1 cellular context compared by ENCODE assay signal in genomic region chr10:100986952-100987684, GRCh38.
TF ChIP-seq lines count a peak whose summit lies in the region.

Gene MRPL43 (minus strand): TSS chr10:100987497. CDS start chr10:100987443, 54 bp downstream.
Gene TWNK (plus strand): TSS chr10:100987543. CDS start chr10:100988211, 668 bp downstream.

TF ChIP-seq in HepG2, 621 proteins besides CTCF, POLR2A, EP300 and RAD21 (continued from another document and continues in another):
- TF ChIP-seq CERS6 (CRISPR knock-in tag; IDR thresholded peaks at IDR 0.05) (0 out of 2 replicates have a peak, but pooled peaks have one; percentile 16), HES4 (CRISPR knock-in tag; IDR thresholded peaks at IDR 0.05; ENCODE audit: borderline replicate concordance) (0 out of 2 replicates have a peak, but pooled peaks have one; percentile 15), ZNF746 (CRISPR knock-in tag; IDR thresholded peaks at IDR 0.05) (no peak), SP4 (CRISPR knock-in tag; IDR thresholded peaks at IDR 0.05) (peak; percentile 86), NAIF1 (CRISPR knock-in tag; IDR thresholded peaks at IDR 0.05; ENCODE audit: borderline replicate concordance) (peak; percentile 25; the same call in 1 of the 2 replicates), ZNF737 (CRISPR knock-in tag; IDR thresholded peaks at IDR 0.05; ENCODE audit: borderline replicate concordance) (no peak; the same call in 1 of the 2 replicates), ZNF674 (CRISPR knock-in tag; IDR thresholded peaks at IDR 0.05; ENCODE audit: low read depth) (no peak; the same call in 1 of the 2 replicates), SP5 (CRISPR knock-in tag; IDR thresholded peaks at IDR 0.05; ENCODE audit: borderline replicate concordance, low read depth) (no peak), ARHGAP35 (CRISPR knock-in tag; IDR thresholded peaks at IDR 0.05; ENCODE audit: borderline replicate concordance) (peak; percentile 62; the same call in 1 of the 2 replicates), TAF15 (IDR thresholded peaks at IDR 0.05; ENCODE audit: low read depth, low read length, poor library complexity, severe bottlenecking) (peak; percentile 94), ZNF883 (CRISPR knock-in tag; IDR thresholded peaks at IDR 0.05; ENCODE audit: not compliant biosample characterization) (peak; percentile 74), ZNF572 (CRISPR knock-in tag; IDR thresholded peaks at IDR 0.05) (peak; percentile 80; the same call in 1 of the 2 replicates), SIX4 (CRISPR knock-in tag; IDR thresholded peaks at IDR 0.05) (peak; percentile 6; the same call in 1 of the 2 replicates), IKZF5 (CRISPR knock-in tag; IDR thresholded peaks at IDR 0.05) (no peak; the same call in 1 of the 2 replicates), RARG (CRISPR knock-in tag; IDR thresholded peaks at IDR 0.05; ENCODE audit: low read depth) (no peak), ZNF558 (CRISPR knock-in tag; IDR thresholded peaks at IDR 0.05; ENCODE audit: borderline replicate concordance) (peak; percentile 82; the same call in 1 of the 2 replicates), ZNF44 (CRISPR knock-in tag; IDR thresholded peaks at IDR 0.05) (peak; percentile 73; the same call in 1 of the 2 replicates), HIVEP1 (CRISPR knock-in tag; IDR thresholded peaks at IDR 0.05) (no peak; the same call in 1 of the 2 replicates), AKNA (CRISPR knock-in tag; IDR thresholded peaks at IDR 0.05; ENCODE audit: borderline replicate concordance) (no peak), NR2F6 (IDR thresholded peaks at IDR 0.05) (peak; percentile 9; the same call in 1 of the 2 replicates), NR2F6 (CRISPR knock-in tag; IDR thresholded peaks at IDR 0.05) (0 out of 2 replicates have a peak, but pooled peaks have one; percentile 14), SIN3A (IDR thresholded peaks at IDR 0.05; ENCODE audit: borderline replicate concordance, low read depth, low read length) (peak; percentile 91; the same call in 1 of the 2 replicates), TCF12 (IDR thresholded peaks at IDR 0.05) (no peak), TCF12 (CRISPR knock-in tag; IDR thresholded peaks at IDR 0.05) (peak; percentile 62; the same call in 1 of the 2 replicates), ZC3H13 (CRISPR knock-in tag; IDR thresholded peaks at IDR 0.05) (peak; percentile 99), HNRNPUL1 (IDR thresholded peaks at IDR 0.05; ENCODE audit: low read depth, low read length) (no peak), ZNF841 (CRISPR knock-in tag; IDR thresholded peaks at IDR 0.05; ENCODE audit: borderline replicate concordance) (peak; percentile 74; the same call in 1 of the 2 replicates), AGO1 (IDR thresholded peaks at IDR 0.05; ENCODE audit: low read depth, low read length, poor library complexity, severe bottlenecking) (peak; percentile 99), IRX3 (CRISPR knock-in tag; IDR thresholded peaks at IDR 0.05; ENCODE audit: borderline replicate concordance, low read depth) (peak; percentile 24; the same call in 1 of the 2 replicates), ZNF382 (CRISPR knock-in tag; IDR thresholded peaks at IDR 0.05; ENCODE audit: borderline replicate concordance) (no peak), ZNF766 (CRISPR knock-in tag; IDR thresholded peaks at IDR 0.05; ENCODE audit: borderline replicate concordance) (peak; percentile 74; the same call in 1 of the 2 replicates)
- TF ChIP-seq, protein P1, sequence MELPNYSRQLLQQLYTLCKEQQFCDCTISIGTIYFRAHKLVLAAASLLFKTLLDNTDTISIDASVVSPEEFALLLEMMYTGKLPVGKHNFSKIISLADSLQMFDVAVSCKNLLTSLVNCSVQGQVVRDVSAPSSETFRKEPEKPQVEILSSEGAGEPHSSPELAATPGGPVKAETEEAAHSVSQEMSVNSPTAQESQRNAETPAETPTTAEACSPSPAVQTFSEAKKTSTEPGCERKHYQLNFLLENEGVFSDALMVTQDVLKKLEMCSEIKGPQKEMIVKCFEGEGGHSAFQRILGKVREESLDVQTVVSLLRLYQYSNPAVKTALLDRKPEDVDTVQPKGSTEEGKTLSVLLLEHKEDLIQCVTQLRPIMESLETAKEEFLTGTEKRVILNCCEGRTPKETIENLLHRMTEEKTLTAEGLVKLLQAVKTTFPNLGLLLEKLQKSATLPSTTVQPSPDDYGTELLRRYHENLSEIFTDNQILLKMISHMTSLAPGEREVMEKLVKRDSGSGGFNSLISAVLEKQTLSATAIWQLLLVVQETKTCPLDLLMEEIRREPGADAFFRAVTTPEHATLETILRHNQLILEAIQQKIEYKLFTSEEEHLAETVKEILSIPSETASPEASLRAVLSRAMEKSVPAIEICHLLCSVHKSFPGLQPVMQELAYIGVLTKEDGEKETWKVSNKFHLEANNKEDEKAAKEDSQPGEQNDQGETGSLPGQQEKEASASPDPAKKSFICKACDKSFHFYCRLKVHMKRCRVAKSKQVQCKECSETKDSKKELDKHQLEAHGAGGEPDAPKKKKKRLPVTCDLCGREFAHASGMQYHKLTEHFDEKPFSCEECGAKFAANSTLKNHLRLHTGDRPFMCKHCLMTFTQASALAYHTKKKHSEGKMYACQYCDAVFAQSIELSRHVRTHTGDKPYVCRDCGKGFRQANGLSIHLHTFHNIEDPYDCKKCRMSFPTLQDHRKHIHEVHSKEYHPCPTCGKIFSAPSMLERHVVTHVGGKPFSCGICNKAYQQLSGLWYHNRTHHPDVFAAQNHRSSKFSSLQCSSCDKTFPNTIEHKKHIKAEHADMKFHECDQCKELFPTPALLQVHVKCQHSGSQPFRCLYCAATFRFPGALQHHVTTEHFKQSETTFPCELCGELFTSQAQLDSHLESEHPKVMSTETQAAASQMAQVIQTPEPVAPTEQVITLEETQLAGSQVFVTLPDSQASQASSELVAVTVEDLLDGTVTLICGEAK (IDR thresholded peaks at IDR 0.05), result peak; percentile 85
- TF ChIP-seq, protein P1 (CRISPR knock-in tag; IDR thresholded peaks at IDR 0.05), result no peak
- TF ChIP-seq, protein P2, sequence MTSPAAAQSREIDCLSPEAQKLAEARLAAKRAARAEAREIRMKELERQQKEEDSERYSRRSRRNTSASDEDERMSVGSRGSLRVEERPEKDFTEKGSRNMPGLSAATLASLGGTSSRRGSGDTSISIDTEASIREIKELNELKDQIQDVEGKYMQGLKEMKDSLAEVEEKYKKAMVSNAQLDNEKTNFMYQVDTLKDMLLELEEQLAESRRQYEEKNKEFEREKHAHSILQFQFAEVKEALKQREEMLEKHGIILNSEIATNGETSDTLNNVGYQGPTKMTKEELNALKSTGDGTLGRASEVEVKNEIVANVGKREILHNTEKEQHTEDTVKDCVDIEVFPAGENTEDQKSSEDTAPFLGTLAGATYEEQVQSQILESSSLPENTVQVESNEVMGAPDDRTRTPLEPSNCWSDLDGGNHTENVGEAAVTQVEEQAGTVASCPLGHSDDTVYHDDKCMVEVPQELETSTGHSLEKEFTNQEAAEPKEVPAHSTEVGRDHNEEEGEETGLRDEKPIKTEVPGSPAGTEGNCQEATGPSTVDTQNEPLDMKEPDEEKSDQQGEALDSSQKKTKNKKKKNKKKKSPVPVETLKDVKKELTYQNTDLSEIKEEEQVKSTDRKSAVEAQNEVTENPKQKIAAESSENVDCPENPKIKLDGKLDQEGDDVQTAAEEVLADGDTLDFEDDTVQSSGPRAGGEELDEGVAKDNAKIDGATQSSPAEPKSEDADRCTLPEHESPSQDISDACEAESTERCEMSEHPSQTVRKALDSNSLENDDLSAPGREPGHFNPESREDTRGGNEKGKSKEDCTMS (CRISPR knock-in tag; conservative IDR thresholded peaks at IDR 0.05), result no peak
- TF ChIP-seq, protein P3, sequence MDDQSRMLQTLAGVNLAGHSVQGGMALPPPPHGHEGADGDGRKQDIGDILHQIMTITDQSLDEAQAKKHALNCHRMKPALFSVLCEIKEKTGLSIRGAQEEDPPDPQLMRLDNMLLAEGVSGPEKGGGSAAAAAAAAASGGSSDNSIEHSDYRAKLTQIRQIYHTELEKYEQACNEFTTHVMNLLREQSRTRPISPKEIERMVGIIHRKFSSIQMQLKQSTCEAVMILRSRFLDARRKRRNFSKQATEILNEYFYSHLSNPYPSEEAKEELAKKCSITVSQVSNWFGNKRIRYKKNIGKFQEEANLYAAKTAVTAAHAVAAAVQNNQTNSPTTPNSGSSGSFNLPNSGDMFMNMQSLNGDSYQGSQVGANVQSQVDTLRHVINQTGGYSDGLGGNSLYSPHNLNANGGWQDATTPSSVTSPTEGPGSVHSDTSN (CRISPR knock-in tag; IDR thresholded peaks at IDR 0.05; ENCODE audit: borderline replicate concordance), result no peak
